ENCODE assay signal across 1 cellular context in genomic region chr1:110341146-110341871, GRCh38.
TF ChIP-seq lines count a peak whose summit lies in the region.

No MANE protein-coding gene starts in this region.

TF ChIP-seq in K562, 482 proteins besides CTCF, POLR2A, EP300 and RAD21 (continued from another document and continues in another):
- TF ChIP-seq STAT6 (CRISPR knock-in tag; IDR thresholded peaks at IDR 0.05) (peak; percentile 36; the same call in 1 of the 2 replicates), BCL6 (CRISPR knock-in tag; IDR thresholded peaks at IDR 0.05) (no peak), HSF4 (CRISPR knock-in tag; IDR thresholded peaks at IDR 0.05; ENCODE audit: borderline replicate concordance) (no peak), IRF9 (tag; IDR thresholded peaks at IDR 0.05) (no peak), ESRRA (IDR thresholded peaks at IDR 0.05; ENCODE audit: borderline replicate concordance, low read depth) (peak; percentile 47; the same call in 1 of the 2 replicates), GABPB1 (CRISPR knock-in tag; IDR thresholded peaks at IDR 0.05) (0 out of 2 replicates have a peak, but pooled peaks have one; percentile 5), AFF1 (IDR thresholded peaks at IDR 0.05; ENCODE audit: low read depth in 1 of 2, partially characterized antibody in 2 of 2) (no peak), SUPT5H (IDR thresholded peaks at IDR 0.05) (peak; percentile 53), EHMT2 (IDR thresholded peaks at IDR 0.05) (no peak), FIP1L1 (IDR thresholded peaks at IDR 0.05; ENCODE audit: low read depth, low read length, poor library complexity, severe bottlenecking) (no peak), ZNF12 (CRISPR knock-in tag; IDR thresholded peaks at IDR 0.05) (no peak), HIVEP1 (CRISPR knock-in tag; IDR thresholded peaks at IDR 0.05) (no peak), NKRF (IDR thresholded peaks at IDR 0.05; ENCODE audit: borderline replicate concordance) (0 out of 2 replicates have a peak, but pooled peaks have one; percentile 3), TRIM24 (IDR thresholded peaks at IDR 0.05) (no peak), ZBTB17 (CRISPR knock-in tag; IDR thresholded peaks at IDR 0.05) (0 out of 2 replicates have a peak, but pooled peaks have one; percentile 19), MAFF (IDR thresholded peaks at IDR 0.05; ENCODE audit: low read length) (no peak), ZNF263 (CRISPR knock-in tag; IDR thresholded peaks at IDR 0.05; ENCODE audit: borderline replicate concordance) (no peak), MAX (CRISPR knock-in tag; IDR thresholded peaks at IDR 0.05) (0 out of 2 replicates have a peak, but pooled peaks have one; percentile 20), RB1 (IDR thresholded peaks at IDR 0.05; ENCODE audit: low read depth) (no peak), CHD1 (IDR thresholded peaks at IDR 0.05; ENCODE audit: low read length) (peak; percentile 27), ZNF282 (CRISPR knock-in tag; IDR thresholded peaks at IDR 0.05) (no peak), MAZ (CRISPR knock-in tag; conservative IDR thresholded peaks at IDR 0.05 in 1 of 2, IDR thresholded peaks at IDR 0.05 in 1 of 2) (peak in 1 of 2 experiments; percentile 22; a peak in 1 of 4 replicates), MTA3 (IDR thresholded peaks at IDR 0.05; ENCODE audit: borderline replicate concordance) (0 out of 2 replicates have a peak, but pooled peaks have one; percentile 76), CSDE1 (IDR thresholded peaks at IDR 0.05) (no peak), U2AF2 (optimal IDR thresholded peaks at IDR 0.05; ENCODE audit: low read depth, low read length) (no peak), ZNF57 (CRISPR knock-in tag; IDR thresholded peaks at IDR 0.05) (no peak), TCF3 (CRISPR knock-in tag; IDR thresholded peaks at IDR 0.05) (no peak), PATZ1 (CRISPR knock-in tag; IDR thresholded peaks at IDR 0.05; ENCODE audit: borderline replicate concordance) (no peak), MCM2 (IDR thresholded peaks at IDR 0.05; ENCODE audit: low read depth) (no peak), HDGF (IDR thresholded peaks at IDR 0.05) (0 out of 2 replicates have a peak, but pooled peaks have one; percentile 36), ZNF449 (CRISPR knock-in tag; IDR thresholded peaks at IDR 0.05) (no peak), MEF2D (tag; conservative IDR thresholded peaks at IDR 0.05; ENCODE audit: low read depth) (no peak), RNF2 (IDR thresholded peaks at IDR 0.05) (no peak), KDM2B (CRISPR knock-in tag; IDR thresholded peaks at IDR 0.05) (no peak), ZNF740 (CRISPR knock-in tag; IDR thresholded peaks at IDR 0.05) (no peak), ZNF740 (tag; IDR thresholded peaks at IDR 0.05) (no peak), JUN (IDR thresholded peaks at IDR 0.05; ENCODE audit: borderline replicate concordance, low read depth, low read length) (no peak), JUN (CRISPR knock-in tag; IDR thresholded peaks at IDR 0.05; ENCODE audit: borderline replicate concordance) (no peak), ZBTB11 (CRISPR knock-in tag; IDR thresholded peaks at IDR 0.05) (0 out of 6 replicates have a peak, but pooled peaks of 1 of the 3 experiments have one; percentile 1), KLF1 (tag; IDR thresholded peaks at IDR 0.05) (no peak), CBFB (CRISPR knock-in tag; IDR thresholded peaks at IDR 0.05) (0 out of 2 replicates have a peak, but pooled peaks have one; percentile 18), BACH1 (tag; IDR thresholded peaks at IDR 0.05) (no peak), ZFPM2 (CRISPR knock-in tag; IDR thresholded peaks at IDR 0.05) (no peak), ZNF511 (CRISPR knock-in tag; IDR thresholded peaks at IDR 0.05) (no peak), ATF3 (IDR thresholded peaks at IDR 0.05) (peak; percentile 41; the same call in 1 of the 2 replicates), ATF3 (CRISPR knock-in tag; conservative IDR thresholded peaks at IDR 0.05) (0 out of 2 replicates have a peak, but pooled peaks have one; percentile 16)
